In the genomic region with DNA sequence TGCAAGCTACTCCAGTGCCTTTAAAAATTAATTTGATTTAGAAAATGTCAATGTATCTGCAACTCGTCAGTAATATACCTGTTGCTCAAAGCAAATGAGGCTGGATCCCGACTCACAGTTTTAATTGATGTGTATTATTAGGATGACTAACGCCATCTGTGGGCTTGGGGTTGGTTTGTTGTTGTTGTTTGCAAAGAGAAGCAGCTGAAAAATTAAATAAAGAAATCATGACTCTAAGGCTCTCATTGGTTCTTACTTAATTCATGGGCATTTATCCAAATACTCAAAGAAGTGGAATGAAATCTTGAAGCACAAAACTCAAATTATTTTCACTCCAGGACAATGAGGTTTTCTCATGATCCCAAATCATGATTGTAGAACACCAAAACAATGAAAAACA, we compare ENCODE assay signal across 32 cellular contexts. TPM values are rescaled to one million over a fixed set of nuclear protein-coding genes. Genes with fewer than 3 reads are reported as not detected.
"Had no signal": no experiment of that assay in that cellular context is flagged by ENCODE, and none has a peak within 500 bp of the region (broad histone marks: within the 10 kb centered on the region; RNA-seq: fewer than 3 reads in every experiment).

No MANE protein-coding gene starts in this region.

- H3K36me3 ChIP-seq: colonic mucosa, esophagus squamous epithelium, ovary, sigmoid colon, spleen, tibial artery had no signal

- H3K4me1 Mint-ChIP-seq: memory B cell; naive thymus-derived CD8-positive, alpha-beta T cell; stimulated activated memory B cell treated with anti-CD40 and anti-IgM and Interleukin-4, amounts not matched to agents 10 μg/mL and 1 μg/mL and 100 μg/mL, for 72 hours had no signal

- H3K27me3 ChIP-seq: colonic mucosa, esophagus squamous epithelium, foreskin keratinocyte, gastroesophageal sphincter, heart left ventricle, hepatocyte, ovary, sigmoid colon, spleen, testis, tibial artery had no signal

- H3K9me3 ChIP-seq: colonic mucosa, esophagus squamous epithelium, gastroesophageal sphincter, heart left ventricle, ovary, psoas muscle, sigmoid colon, spleen, testis, tibial artery had no signal

- H3K4me3 Mint-ChIP-seq: dendritic cell treated with granulocyte-macrophage colony-stimulating factor and Interleukin-4, amounts not matched to agents 40 ng/mL and 50 ng/mL, for 4 days; endodermal cell; memory B cell; naive thymus-derived CD8-positive, alpha-beta T cell; nephron progenitor cell; stimulated activated memory B cell treated with anti-CD40 and anti-IgM and Interleukin-4, amounts not matched to agents 10 μg/mL and 1 μg/mL and 100 μg/mL, for 72 hours; type B pancreatic cell had no signal

- H3K4me1 ChIP-seq: colonic mucosa, gastroesophageal sphincter, heart left ventricle, psoas muscle, spleen, testis had no signal

- FAIRE-seq: endothelial cell of umbilical vein, kidney had no signal

- H3K36me3 Mint-ChIP-seq: memory B cell; naive thymus-derived CD8-positive, alpha-beta T cell; stimulated activated memory B cell treated with anti-CD40 and anti-IgM and Interleukin-4, amounts not matched to agents 10 μg/mL and 1 μg/mL and 100 μg/mL, for 72 hours; type B pancreatic cell had no signal

- DNase-seq: colonic mucosa; effector CD8-positive, alpha-beta T cell; endodermal cell; esophagus squamous epithelium; foreskin keratinocyte; heart left ventricle; kidney; naive thymus-derived CD8-positive, alpha-beta T cell; nephron progenitor cell; nucleus accumbens; ovary; posterior cingulate gyrus; psoas muscle; right cardiac atrium; sigmoid colon; spleen; stimulated activated CD4-positive, alpha-beta T cell treated with anti-CD3 and anti-CD28 coated beads, Interleukin-4, amount 100 ng/mL, for 4 hours; stimulated activated naive CD8-positive, alpha-beta T cell treated with anti-CD3 and anti-CD28 coated beads, Interleukin-15, Interleukin-2, amounts not matched to agents 100 U/mL and 50 U/mL, for 24 hours; substantia nigra; testis; tibial artery had no signal

- H3K27ac ChIP-seq: colonic mucosa, esophagus squamous epithelium, foreskin keratinocyte, gastroesophageal sphincter, heart left ventricle, hepatocyte, ovary, psoas muscle, sigmoid colon, skin epidermis, spleen, testis, tibial artery had no signal

- ATAC-seq: foreskin keratinocyte; gastroesophageal sphincter; heart left ventricle; left lobe of liver; naive thymus-derived CD8-positive, alpha-beta T cell; psoas muscle; right cardiac atrium; stimulated activated memory B cell treated with anti-CD40 and anti-IgM and Interleukin-4, amounts not matched to agents 10 μg/mL and 1 μg/mL and 100 μg/mL, for 72 hours; stimulated activated naive CD8-positive, alpha-beta T cell treated with anti-CD3 and anti-CD28 coated beads, Interleukin-15, Interleukin-2, amounts not matched to agents 100 U/mL and 50 U/mL, for 24 hours had no signal

- H3K4me3 ChIP-seq: colonic mucosa, esophagus squamous epithelium, gastroesophageal sphincter, heart left ventricle, hepatocyte, lung, ovary, psoas muscle, sigmoid colon, skin epidermis, spleen, testis, tibial artery had no signal

- H3K9me3 Mint-ChIP-seq: dendritic cell treated with granulocyte-macrophage colony-stimulating factor and Interleukin-4, amounts not matched to agents 40 ng/mL and 50 ng/mL, for 4 days; endodermal cell; memory B cell; nephron progenitor cell; stimulated activated memory B cell treated with anti-CD40 and anti-IgM and Interleukin-4, amounts not matched to agents 10 μg/mL and 1 μg/mL and 100 μg/mL, for 72 hours; type B pancreatic cell had no signal

- H3K27ac Mint-ChIP-seq: dendritic cell treated with granulocyte-macrophage colony-stimulating factor and Interleukin-4, amounts not matched to agents 40 ng/mL and 50 ng/mL, for 4 days; endodermal cell; memory B cell; naive thymus-derived CD8-positive, alpha-beta T cell; nephron progenitor cell; stimulated activated memory B cell treated with anti-CD40 and anti-IgM and Interleukin-4, amounts not matched to agents 10 μg/mL and 1 μg/mL and 100 μg/mL, for 72 hours; type B pancreatic cell had no signal

- H3K27me3 Mint-ChIP-seq: stimulated activated memory B cell treated with anti-CD40 and anti-IgM and Interleukin-4, amounts not matched to agents 10 μg/mL and 1 μg/mL and 100 μg/mL, for 72 hours had no signal

RNA-seq across cellular contexts. Expression of gene SEC16B, which starts 46.4 kb away (rescaled TPM):
- total RNA-seq: mononuclear cell; naive thymus-derived CD8-positive, alpha-beta T cell had no signal
- polyA plus RNA-seq: naive thymus-derived CD8-positive, alpha-beta T cell had no signal
